Comparison of ENCODE assay signal across 21 cellular contexts in the genomic region with DNA sequence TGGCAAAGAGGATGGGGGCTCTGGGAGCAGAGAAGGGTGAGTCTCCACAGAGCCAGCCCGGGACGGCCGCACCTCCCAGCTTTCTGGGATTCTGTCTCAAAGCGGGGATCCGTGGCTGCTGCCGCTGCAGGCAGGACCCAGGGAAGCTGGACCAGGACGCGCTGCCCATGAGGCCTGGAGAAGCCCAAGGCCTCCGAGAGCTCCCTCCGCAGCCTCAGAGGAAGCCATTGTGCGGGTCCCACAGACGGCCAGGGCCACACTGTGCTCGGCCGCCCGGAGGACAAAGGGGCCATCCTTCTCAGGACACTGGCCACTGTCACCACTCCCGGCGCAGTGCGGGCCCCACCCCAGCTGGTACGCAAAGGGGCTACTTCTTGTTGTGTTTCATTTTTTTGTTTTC.
A peak's percentile ranks its signal among the peaks of the same experiment; 100 is the strongest.
DNase-seq lines count a peak whose midpoint lies in the region; ATAC-seq lines count a peak whose summit lies in the region.
"Had no signal": no experiment of that assay in that cellular context is flagged by ENCODE, and none has a peak within 500 bp of the region (broad histone marks: within the 10 kb centered on the region; RNA-seq: fewer than 3 reads in every experiment).

No MANE protein-coding gene starts in this region.

- H3K4me3 Mint-ChIP-seq in activated naive CD8-positive, alpha-beta T cell treated with anti-CD3 and anti-CD28 coated beads for 36 hours, result no peak overlapping the region
- H3K4me3 Mint-ChIP-seq: central memory CD8-positive, alpha-beta T cell; IgD-negative memory B cell; memory B cell; stimulated activated naive B cell treated with anti-CD40 and anti-IgM and Interleukin-4, amounts not matched to agents 10 μg/mL and 1 μg/mL and 100 μg/mL, for 72 hours; T-helper 17 cell had no signal

- DNase-seq in left ventricle myocardium superior (peak; percentile 20), Right ventricle myocardium inferior (ENCODE audit: missing footprints) (no peak), medulla oblongata (ENCODE audit: extremely low spot score) (peak; percentile 63), occipital lobe (lab: John Stamatoyannopoulos, UW) (no peak)
- no peak for DNase-seq in activated naive CD8-positive, alpha-beta T cell treated with anti-CD3 and anti-CD28 coated beads for 36 hours
- DNase-seq: activated CD4-positive, alpha-beta T cell treated with anti-CD3 and anti-CD28 coated beads, Interleukin-2, amount 50 U/mL, for 4 hours; activated naive CD4-positive, alpha-beta T cell; CD4-positive, CD25-positive, alpha-beta regulatory T cell; EL; NCI-H1105 treated with DMSO at 0.1 percent for 48 hours; NCI-H2029 treated with DMSO at 0.1 percent for 48 hours; NCI-H226; stimulated activated CD4-positive, alpha-beta T cell treated with anti-CD3 and anti-CD28 coated beads, Interleukin-4, amount 100 ng/mL, for 1 hour; stimulated activated naive B cell treated with anti-CD40 and anti-IgM and Interleukin-4, amounts not matched to agents 10 μg/mL and 1 μg/mL and 100 μg/mL, for 72 hours; T-helper 17 cell had no signal

- H3K9me3 Mint-ChIP-seq in activated naive CD8-positive, alpha-beta T cell treated with anti-CD3 and anti-CD28 coated beads for 36 hours, result peaks cover 9% of the 10 kb centered on the region
- H3K9me3 Mint-ChIP-seq: central memory CD8-positive, alpha-beta T cell; IgD-negative memory B cell had no signal

- peaks cover 50% of the 10 kb centered on the region for H3K36me3 Mint-ChIP-seq in activated naive CD8-positive, alpha-beta T cell treated with anti-CD3 and anti-CD28 coated beads for 36 hours
- H3K36me3 Mint-ChIP-seq: CD4-positive, CD25-positive, alpha-beta regulatory T cell; IgD-negative memory B cell had no signal

- no peaks in the 10 kb centered on the region for H3K27me3 Mint-ChIP-seq in activated naive CD8-positive, alpha-beta T cell treated with anti-CD3 and anti-CD28 coated beads for 36 hours
- H3K27me3 Mint-ChIP-seq: CD4-positive, CD25-positive, alpha-beta regulatory T cell; central memory CD8-positive, alpha-beta T cell; memory B cell; stimulated activated naive B cell treated with anti-CD40 and anti-IgM and Interleukin-4, amounts not matched to agents 10 μg/mL and 1 μg/mL and 100 μg/mL, for 72 hours; T-helper 17 cell had no signal

- H3K27ac ChIP-seq in temporal lobe (ENCODE audit: low read depth, low read length), result peak overlapping the region; percentile 50
- H3K27ac ChIP-seq: tibial nerve had no signal

- no peak for ATAC-seq in left ventricle myocardium superior
- ATAC-seq in Right ventricle myocardium inferior, result no peak
- ATAC-seq in HG03108 (IDR thresholded peaks at IDR 0.05; ENCODE audit: unreplicated experiment), result no peak
- ATAC-seq: stimulated activated naive B cell treated with anti-CD40 and anti-IgM and Interleukin-4, amounts not matched to agents 10 μg/mL and 1 μg/mL and 100 μg/mL, for 72 hours; T-helper 17 cell had no signal

- peak overlapping the region; percentile 19 for H3K27ac Mint-ChIP-seq in activated naive CD8-positive, alpha-beta T cell treated with anti-CD3 and anti-CD28 coated beads for 36 hours
- H3K27ac Mint-ChIP-seq: CD4-positive, CD25-positive, alpha-beta regulatory T cell; IgD-negative memory B cell; memory B cell; stimulated activated naive B cell treated with anti-CD40 and anti-IgM and Interleukin-4, amounts not matched to agents 10 μg/mL and 1 μg/mL and 100 μg/mL, for 72 hours had no signal

- intact Hi-C loops in left ventricle myocardium superior (cut with micrococcal nuclease) (no loop called here), Right ventricle myocardium inferior (cut with DNase I) (no loop called here)

- H3K4me1 Mint-ChIP-seq in activated naive CD8-positive, alpha-beta T cell treated with anti-CD3 and anti-CD28 coated beads for 36 hours, result peaks cover 49% of the 10 kb centered on the region

Comparison
In these comparisons a context has a peak if more than half of its experiments do, and no peak if none do; other contexts are left out.
1. DNase-seq: peak in left ventricle myocardium superior (single experiment) and medulla oblongata (single experiment); none in Right ventricle myocardium inferior (single experiment), activated naive CD8-positive, alpha-beta T cell treated with anti-CD3 and anti-CD28 coated beads for 36 hours (single experiment) and occipital lobe (single experiment).